In genomic region chr1:246753670-246754535, GRCh38 we compare ENCODE assay signal across 8 cellular contexts. TPM values are rescaled to one million over a fixed set of nuclear protein-coding genes. Genes with fewer than 3 reads are reported as not detected.
A peak's percentile ranks its signal among the peaks of the same experiment; 100 is the strongest.
DNase-seq lines count a peak whose midpoint lies in the region; ATAC-seq and TF ChIP-seq lines count a peak whose summit lies in the region.

No MANE protein-coding gene starts in this region.

- WGBS in heart left ventricle, 4 donors: 57 to 62% (median 61%) methylated on average over 22 of the region's 22 CpGs

- H3K36me3 ChIP-seq in heart left ventricle: peaks cover 0 to 30% (median 5%) of the 10 kb centered on the region in 9 donors

- no peaks in the 10 kb centered on the region for H3K9me3 ChIP-seq in heart left ventricle

- no peaks in the 10 kb centered on the region for H3K36me3 Mint-ChIP-seq in activated naive CD4-positive, alpha-beta T cell treated with anti-CD3 and anti-CD28 coated beads, Interleukin-2, amount 10 ng/mL, durations not matched to agents 7 days and 5 days

- no peaks in the 10 kb centered on the region for H3K9me3 Mint-ChIP-seq in activated naive CD4-positive, alpha-beta T cell treated with anti-CD3 and anti-CD28 coated beads, Interleukin-2, amount 10 ng/mL, durations not matched to agents 7 days and 5 days

- H3K27ac Mint-ChIP-seq in activated naive CD4-positive, alpha-beta T cell treated with anti-CD3 and anti-CD28 coated beads, Interleukin-2, amount 10 ng/mL, durations not matched to agents 7 days and 5 days: no peak overlapping the region

- H3K4me1 ChIP-seq in heart left ventricle: no peaks in the 10 kb centered on the region

- H3K4me3 Mint-ChIP-seq in activated naive CD4-positive, alpha-beta T cell treated with anti-CD3 and anti-CD28 coated beads, Interleukin-2, amount 10 ng/mL, durations not matched to agents 7 days and 5 days: no peak overlapping the region

- no peaks in the 10 kb centered on the region for H3K4me1 Mint-ChIP-seq in activated naive CD4-positive, alpha-beta T cell treated with anti-CD3 and anti-CD28 coated beads, Interleukin-2, amount 10 ng/mL, durations not matched to agents 7 days and 5 days

- H3K27ac ChIP-seq in heart left ventricle: no peak overlapping the region

- TF ChIP-seq POLR2A in heart left ventricle (IDR thresholded peaks at IDR 0.05): no peak

- DNase-seq in DMS114 treated with DMSO at 0.1 percent for 48 hours (lab: John Stamatoyannopoulos, UW; ENCODE audit: unreplicated experiment) (peak; percentile 35), HuH-7 (ENCODE audit: low spot score) (peak; percentile 52), SK-MEL-5 (ENCODE audit: low read depth, low spot score) (peak; percentile 75), heart left ventricle (peak in 4 of 5 donors; percentile 38 to 49 (median 46)), renal cortical epithelial cell (ENCODE audit: low read depth) (peak; percentile 36), NK-92 (lab: John Stamatoyannopoulos, UW; ENCODE audit: unreplicated experiment) (no peak)
- DNase-seq in activated naive CD4-positive, alpha-beta T cell treated with anti-CD3 and anti-CD28 coated beads, Interleukin-2, amount 10 ng/mL, durations not matched to agents 7 days and 5 days: peak; percentile 72

- peak; percentile 92 for ATAC-seq in GM21390 (IDR thresholded peaks at IDR 0.05; ENCODE audit: unreplicated experiment)
- ATAC-seq in heart left ventricle: peak in 3 of 4 donors; percentile 72 to 84 (median 82)

- peak; percentile 56 to 78 (median 72) for TF ChIP-seq CTCF in heart left ventricle (IDR thresholded peaks at IDR 0.05)

- no peaks in the 10 kb centered on the region for H3K27me3 ChIP-seq in heart left ventricle

- no peaks in the 10 kb centered on the region for H3K27me3 Mint-ChIP-seq in activated naive CD4-positive, alpha-beta T cell treated with anti-CD3 and anti-CD28 coated beads, Interleukin-2, amount 10 ng/mL, durations not matched to agents 7 days and 5 days

- in situ Hi-C loops in SK-MEL-5 (cut with HindIII; ENCODE audit: low pct_unique_long_range_greater_than_20kb, low sequenced_read_pairs): no loop called here

- intact Hi-C loops in heart left ventricle (cut with DNase I): loop anchor here in 8 of 10 donors (1.0 to 10.0 kb wide), 6 partner anchors 65 to 259 kb away; partner anchors contain the start of gene SMYD3 (in 1 of the 8)

- CTCF ChIA-PET in activated naive CD4-positive, alpha-beta T cell treated with anti-CD3 and anti-CD28 coated beads, Interleukin-2, amount 10 ng/mL, durations not matched to agents 7 days and 5 days (lab: Charles Lee): interaction anchor here (1.0 to 1.8 kb wide), 6 partner anchors 13 to 65 kb away, joined by 3 to 5 read pairs (median 3); no protein-coding TSS in a partner anchor

- no peak overlapping the region for H3K4me3 ChIP-seq in heart left ventricle

RNA-seq across cellular contexts. Expression of gene SCCPDH, which starts 29.7 kb away (rescaled TPM):
- total RNA-seq in SK-MEL-5 (2014; rRNA removed; shearing (Covaris generic)): 74.3 and 88.0 TPM in 2 replicates
- 34.3 and 37.8 TPM in 2 replicates for polyA plus RNA-seq in SK-MEL-5 (2015; cell fraction: cytosol; rRNA removed)
- 10.8 and 12.0 TPM in 2 replicates for polyA plus RNA-seq in SK-MEL-5 (2015; cell fraction: nucleus; rRNA removed)
- total RNA-seq in heart left ventricle (10 to 100 TPM; 22.0 to 36.4 (median 32.9) TPM), renal cortical epithelial cell (76.4 and 92.5 TPM in 2 replicates)
- 10 to 100 TPM; 13.8 to 27.3 TPM for polyA plus RNA-seq in heart left ventricle
